1 cellular context compared by ENCODE assay signal in genomic region chr16:684067-684794, GRCh38.
TF ChIP-seq lines count a peak whose summit lies in the region.

A gene with protein sequence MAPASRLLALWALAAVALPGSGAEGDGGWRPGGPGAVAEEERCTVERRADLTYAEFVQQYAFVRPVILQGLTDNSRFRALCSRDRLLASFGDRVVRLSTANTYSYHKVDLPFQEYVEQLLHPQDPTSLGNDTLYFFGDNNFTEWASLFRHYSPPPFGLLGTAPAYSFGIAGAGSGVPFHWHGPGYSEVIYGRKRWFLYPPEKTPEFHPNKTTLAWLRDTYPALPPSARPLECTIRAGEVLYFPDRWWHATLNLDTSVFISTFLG (minus strand): TSS chr16:684334. CDS start chr16:684319, 15 bp downstream.

TF ChIP-seq in K562, 482 proteins besides CTCF, POLR2A, EP300 and RAD21 (continued from another document and continues in another):
- TF ChIP-seq MNT (conservative IDR thresholded peaks at IDR 0.05) (peak in 1 of 2 experiments; percentile 71; a peak in 3 of 4 replicates), MIER1 (IDR thresholded peaks at IDR 0.05; ENCODE audit: low read depth) (no peak), DACH1 (IDR thresholded peaks at IDR 0.05; ENCODE audit: partially characterized antibody) (no peak), C11orf30 (IDR thresholded peaks at IDR 0.05; ENCODE audit: low read depth) (peak; percentile 70), ZNF77 (CRISPR knock-in tag; IDR thresholded peaks at IDR 0.05) (no peak), ZNF133 (CRISPR knock-in tag; IDR thresholded peaks at IDR 0.05) (no peak), ZNF444 (CRISPR knock-in tag; IDR thresholded peaks at IDR 0.05) (no peak), ZFP36 (IDR thresholded peaks at IDR 0.05; ENCODE audit: low read depth, low read length, partially characterized antibody) (no peak), LEF1 (IDR thresholded peaks at IDR 0.05) (no peak), ZC3H8 (IDR thresholded peaks at IDR 0.05) (no peak), ATF1 (CRISPR knock-in tag; IDR thresholded peaks at IDR 0.05) (no peak), ATF1 (tag; IDR thresholded peaks at IDR 0.05) (peak; percentile 71), SIRT6 (IDR thresholded peaks at IDR 0.05; ENCODE audit: low read depth, low read length) (no peak), GATAD2B (IDR thresholded peaks at IDR 0.05; ENCODE audit: borderline replicate concordance) (peak; percentile 90), POU5F1 (IDR thresholded peaks at IDR 0.05; ENCODE audit: borderline replicate concordance, low read depth, low read length, partially characterized antibody) (no peak), TAF7 (tag; IDR thresholded peaks at IDR 0.05) (no peak), PRMT5 (CRISPR knock-in tag; IDR thresholded peaks at IDR 0.05) (no peak), ZBTB11 (CRISPR knock-in tag; IDR thresholded peaks at IDR 0.05) (peak in 2 of 3 experiments; percentile 58 to 87; a peak in 2 of 6 replicates), KDM1A (IDR thresholded peaks at IDR 0.05) (no peak), MAFF (IDR thresholded peaks at IDR 0.05; ENCODE audit: low read length) (no peak), SAFB (IDR thresholded peaks at IDR 0.05; ENCODE audit: borderline replicate concordance, low read depth, low read length) (no peak), MED1 (CRISPR knock-in tag; IDR thresholded peaks at IDR 0.05; ENCODE audit: borderline replicate concordance) (no peak), HNRNPK (IDR thresholded peaks at IDR 0.05; ENCODE audit: low read depth, low read length, poor library complexity, severe bottlenecking) (no peak), POLR2AphosphoS2 (IDR thresholded peaks at IDR 0.05; ENCODE audit: low read length) (peak; percentile 96), PRPF4 (IDR thresholded peaks at IDR 0.05; ENCODE audit: insufficient read depth, low read depth, low read length, poor library complexity, severe bottlenecking) (no peak), NRF1 (conservative IDR thresholded peaks at IDR 0.05 in 1 of 2, IDR thresholded peaks at IDR 0.05 in 1 of 2) (peak in 1 of 2 experiments; percentile 39; a peak in 2 of 4 replicates), SETDB1 (IDR thresholded peaks at IDR 0.05; ENCODE audit: low read length) (no peak), ATF3 (IDR thresholded peaks at IDR 0.05) (no peak), ATF3 (CRISPR knock-in tag; conservative IDR thresholded peaks at IDR 0.05) (no peak), SRSF7 (optimal IDR thresholded peaks at IDR 0.05; ENCODE audit: low read depth, low read length) (no peak), CHD2 (IDR thresholded peaks at IDR 0.05; ENCODE audit: low read depth, low read length) (no peak; the same call in 1 of the 2 replicates), ZNF830 (CRISPR knock-in tag; IDR thresholded peaks at IDR 0.05) (no peak)
- TF ChIP-seq, protein P1, sequence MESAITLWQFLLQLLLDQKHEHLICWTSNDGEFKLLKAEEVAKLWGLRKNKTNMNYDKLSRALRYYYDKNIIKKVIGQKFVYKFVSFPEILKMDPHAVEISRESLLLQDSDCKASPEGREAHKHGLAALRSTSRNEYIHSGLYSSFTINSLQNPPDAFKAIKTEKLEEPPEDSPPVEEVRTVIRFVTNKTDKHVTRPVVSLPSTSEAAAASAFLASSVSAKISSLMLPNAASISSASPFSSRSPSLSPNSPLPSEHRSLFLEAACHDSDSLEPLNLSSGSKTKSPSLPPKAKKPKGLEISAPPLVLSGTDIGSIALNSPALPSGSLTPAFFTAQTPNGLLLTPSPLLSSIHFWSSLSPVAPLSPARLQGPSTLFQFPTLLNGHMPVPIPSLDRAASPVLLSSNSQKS (CRISPR knock-in tag; IDR thresholded peaks at IDR 0.05): no peak
- TF ChIP-seq, protein P2, sequence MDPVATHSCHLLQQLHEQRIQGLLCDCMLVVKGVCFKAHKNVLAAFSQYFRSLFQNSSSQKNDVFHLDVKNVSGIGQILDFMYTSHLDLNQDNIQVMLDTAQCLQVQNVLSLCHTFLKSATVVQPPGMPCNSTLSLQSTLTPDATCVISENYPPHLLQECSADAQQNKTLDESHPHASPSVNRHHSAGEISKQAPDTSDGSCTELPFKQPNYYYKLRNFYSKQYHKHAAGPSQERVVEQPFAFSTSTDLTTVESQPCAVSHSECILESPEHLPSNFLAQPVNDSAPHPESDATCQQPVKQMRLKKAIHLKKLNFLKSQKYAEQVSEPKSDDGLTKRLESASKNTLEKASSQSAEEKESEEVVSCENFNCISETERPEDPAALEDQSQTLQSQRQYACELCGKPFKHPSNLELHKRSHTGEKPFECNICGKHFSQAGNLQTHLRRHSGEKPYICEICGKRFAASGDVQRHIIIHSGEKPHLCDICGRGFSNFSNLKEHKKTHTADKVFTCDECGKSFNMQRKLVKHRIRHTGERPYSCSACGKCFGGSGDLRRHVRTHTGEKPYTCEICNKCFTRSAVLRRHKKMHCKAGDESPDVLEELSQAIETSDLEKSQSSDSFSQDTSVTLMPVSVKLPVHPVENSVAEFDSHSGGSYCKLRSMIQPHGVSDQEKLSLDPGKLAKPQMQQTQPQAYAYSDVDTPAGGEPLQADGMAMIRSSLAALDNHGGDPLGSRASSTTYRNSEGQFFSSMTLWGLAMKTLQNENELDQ (CRISPR knock-in tag; IDR thresholded peaks at IDR 0.05; ENCODE audit: borderline replicate concordance): no peak
- TF ChIP-seq, protein P3, sequence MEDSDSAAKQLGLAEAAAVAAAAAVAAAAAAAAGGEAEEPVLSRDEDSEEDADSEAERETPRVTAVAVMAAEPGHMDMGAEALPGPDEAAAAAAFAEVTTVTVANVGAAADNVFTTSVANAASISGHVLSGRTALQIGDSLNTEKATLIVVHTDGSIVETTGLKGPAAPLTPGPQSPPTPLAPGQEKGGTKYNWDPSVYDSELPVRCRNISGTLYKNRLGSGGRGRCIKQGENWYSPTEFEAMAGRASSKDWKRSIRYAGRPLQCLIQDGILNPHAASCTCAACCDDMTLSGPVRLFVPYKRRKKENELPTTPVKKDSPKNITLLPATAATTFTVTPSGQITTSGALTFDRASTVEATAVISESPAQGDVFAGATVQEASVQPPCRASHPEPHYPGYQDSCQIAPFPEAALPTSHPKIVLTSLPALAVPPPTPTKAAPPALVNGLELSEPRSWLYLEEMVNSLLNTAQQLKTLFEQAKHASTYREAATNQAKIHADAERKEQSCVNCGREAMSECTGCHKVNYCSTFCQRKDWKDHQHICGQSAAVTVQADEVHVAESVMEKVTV (CRISPR knock-in tag; IDR thresholded peaks at IDR 0.05): no peak
- TF ChIP-seq, protein P4, sequence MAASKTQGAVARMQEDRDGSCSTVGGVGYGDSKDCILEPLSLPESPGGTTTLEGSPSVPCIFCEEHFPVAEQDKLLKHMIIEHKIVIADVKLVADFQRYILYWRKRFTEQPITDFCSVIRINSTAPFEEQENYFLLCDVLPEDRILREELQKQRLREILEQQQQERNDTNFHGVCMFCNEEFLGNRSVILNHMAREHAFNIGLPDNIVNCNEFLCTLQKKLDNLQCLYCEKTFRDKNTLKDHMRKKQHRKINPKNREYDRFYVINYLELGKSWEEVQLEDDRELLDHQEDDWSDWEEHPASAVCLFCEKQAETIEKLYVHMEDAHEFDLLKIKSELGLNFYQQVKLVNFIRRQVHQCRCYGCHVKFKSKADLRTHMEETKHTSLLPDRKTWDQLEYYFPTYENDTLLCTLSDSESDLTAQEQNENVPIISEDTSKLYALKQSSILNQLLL (CRISPR knock-in tag; IDR thresholded peaks at IDR 0.05; ENCODE audit: borderline replicate concordance): no peak
- TF ChIP-seq, protein P5, sequence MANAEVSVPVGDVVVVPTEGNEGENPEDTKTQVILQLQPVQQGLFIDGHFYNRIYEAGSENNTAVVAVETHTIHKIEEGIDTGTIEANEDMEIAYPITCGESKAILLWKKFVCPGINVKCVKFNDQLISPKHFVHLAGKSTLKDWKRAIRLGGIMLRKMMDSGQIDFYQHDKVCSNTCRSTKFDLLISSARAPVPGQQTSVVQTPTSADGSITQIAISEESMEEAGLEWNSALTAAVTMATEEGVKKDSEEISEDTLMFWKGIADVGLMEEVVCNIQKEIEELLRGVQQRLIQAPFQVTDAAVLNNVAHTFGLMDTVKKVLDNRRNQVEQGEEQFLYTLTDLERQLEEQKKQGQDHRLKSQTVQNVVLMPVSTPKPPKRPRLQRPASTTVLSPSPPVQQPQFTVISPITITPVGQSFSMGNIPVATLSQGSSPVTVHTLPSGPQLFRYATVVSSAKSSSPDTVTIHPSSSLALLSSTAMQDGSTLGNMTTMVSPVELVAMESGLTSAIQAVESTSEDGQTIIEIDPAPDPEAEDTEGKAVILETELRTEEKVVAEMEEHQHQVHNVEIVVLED (CRISPR knock-in tag; IDR thresholded peaks at IDR 0.05): 0 out of 2 replicates have a peak, but pooled peaks have one; percentile 43
- TF ChIP-seq, protein P6, sequence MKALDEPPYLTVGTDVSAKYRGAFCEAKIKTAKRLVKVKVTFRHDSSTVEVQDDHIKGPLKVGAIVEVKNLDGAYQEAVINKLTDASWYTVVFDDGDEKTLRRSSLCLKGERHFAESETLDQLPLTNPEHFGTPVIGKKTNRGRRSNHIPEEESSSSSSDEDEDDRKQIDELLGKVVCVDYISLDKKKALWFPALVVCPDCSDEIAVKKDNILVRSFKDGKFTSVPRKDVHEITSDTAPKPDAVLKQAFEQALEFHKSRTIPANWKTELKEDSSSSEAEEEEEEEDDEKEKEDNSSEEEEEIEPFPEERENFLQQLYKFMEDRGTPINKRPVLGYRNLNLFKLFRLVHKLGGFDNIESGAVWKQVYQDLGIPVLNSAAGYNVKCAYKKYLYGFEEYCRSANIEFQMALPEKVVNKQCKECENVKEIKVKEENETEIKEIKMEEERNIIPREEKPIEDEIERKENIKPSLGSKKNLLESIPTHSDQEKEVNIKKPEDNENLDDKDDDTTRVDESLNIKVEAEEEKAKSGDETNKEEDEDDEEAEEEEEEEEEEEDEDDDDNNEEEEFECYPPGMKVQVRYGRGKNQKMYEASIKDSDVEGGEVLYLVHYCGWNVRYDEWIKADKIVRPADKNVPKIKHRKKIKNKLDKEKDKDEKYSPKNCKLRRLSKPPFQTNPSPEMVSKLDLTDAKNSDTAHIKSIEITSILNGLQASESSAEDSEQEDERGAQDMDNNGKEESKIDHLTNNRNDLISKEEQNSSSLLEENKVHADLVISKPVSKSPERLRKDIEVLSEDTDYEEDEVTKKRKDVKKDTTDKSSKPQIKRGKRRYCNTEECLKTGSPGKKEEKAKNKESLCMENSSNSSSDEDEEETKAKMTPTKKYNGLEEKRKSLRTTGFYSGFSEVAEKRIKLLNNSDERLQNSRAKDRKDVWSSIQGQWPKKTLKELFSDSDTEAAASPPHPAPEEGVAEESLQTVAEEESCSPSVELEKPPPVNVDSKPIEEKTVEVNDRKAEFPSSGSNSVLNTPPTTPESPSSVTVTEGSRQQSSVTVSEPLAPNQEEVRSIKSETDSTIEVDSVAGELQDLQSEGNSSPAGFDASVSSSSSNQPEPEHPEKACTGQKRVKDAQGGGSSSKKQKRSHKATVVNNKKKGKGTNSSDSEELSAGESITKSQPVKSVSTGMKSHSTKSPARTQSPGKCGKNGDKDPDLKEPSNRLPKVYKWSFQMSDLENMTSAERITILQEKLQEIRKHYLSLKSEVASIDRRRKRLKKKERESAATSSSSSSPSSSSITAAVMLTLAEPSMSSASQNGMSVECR (CRISPR knock-in tag; IDR thresholded peaks at IDR 0.05): peak; percentile 81; the same call in 1 of the 2 replicates
